ENCODE assay signal across 23 cellular contexts in the genomic region with DNA sequence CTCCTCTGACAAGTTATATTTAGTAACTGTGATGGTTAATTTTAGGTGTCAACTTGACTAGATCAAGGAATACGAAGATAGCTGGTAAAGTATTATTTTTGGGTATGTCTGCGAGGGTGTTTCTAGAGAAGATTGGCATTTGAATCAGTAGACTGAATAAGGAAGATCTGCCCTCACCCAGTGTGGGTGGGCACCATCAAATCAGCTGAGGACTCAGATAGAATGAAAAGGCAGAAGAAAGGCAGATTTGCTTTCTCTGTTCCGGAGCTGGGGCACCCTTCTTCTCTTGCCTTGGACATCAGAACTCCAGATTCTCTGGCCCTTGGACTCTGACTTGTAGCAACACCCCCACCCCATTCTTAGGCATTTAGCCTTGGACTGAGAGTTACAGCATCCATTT.
"Had no signal": no experiment of that assay in that cellular context is flagged by ENCODE, and none has a peak within 500 bp of the region (broad histone marks: within the 10 kb centered on the region; RNA-seq: fewer than 3 reads in every experiment).

No MANE protein-coding gene starts in this region.

- H3K27me3 ChIP-seq: dorsolateral prefrontal cortex, esophagus muscularis mucosa, foreskin keratinocyte, gastroesophageal sphincter, heart right ventricle, left lung had no signal

- H3K4me1 ChIP-seq: esophagus muscularis mucosa, foreskin keratinocyte, gastroesophageal sphincter, left lung, lower lobe of right lung had no signal

- H3K27ac ChIP-seq: coronary artery, dorsolateral prefrontal cortex, esophagus muscularis mucosa, foreskin keratinocyte, gastroesophageal sphincter, heart right ventricle, left lung, lower lobe of right lung had no signal

- H3K27me3 Mint-ChIP-seq: naive B cell had no signal

- H3K36me3 ChIP-seq: esophagus muscularis mucosa, gastroesophageal sphincter, heart right ventricle, left lung, lower lobe of right lung had no signal

- H3K9me3 ChIP-seq: gastroesophageal sphincter had no signal

- FAIRE-seq: colon, endothelial cell of umbilical vein, frontal cortex, islet of Langerhans, keratinocyte had no signal

- H3K27ac Mint-ChIP-seq: mesothelial cell of epicardium, naive B cell had no signal

- DNase-seq: dermis blood vessel endothelial cell; dorsolateral prefrontal cortex; effector CD4-positive, alpha-beta T cell; effector memory CD4-positive, alpha-beta T cell; foreskin keratinocyte; heart right ventricle; hippocampal formation; left cardiac atrium; left lung; left ventricle myocardium superior; lower lobe of right lung; mesenchymal stem cell; mucosa of descending colon; naive B cell had no signal

- H3K4me3 ChIP-seq: coronary artery, dorsolateral prefrontal cortex, esophagus muscularis mucosa, gastroesophageal sphincter, heart right ventricle, left lung, lower lobe of right lung, mucosa of descending colon had no signal

- H3K4me3 Mint-ChIP-seq: mesothelial cell of epicardium, naive B cell had no signal

- H3K4me1 Mint-ChIP-seq: naive B cell had no signal
